1 cellular context compared by ENCODE assay signal in the genomic region with DNA sequence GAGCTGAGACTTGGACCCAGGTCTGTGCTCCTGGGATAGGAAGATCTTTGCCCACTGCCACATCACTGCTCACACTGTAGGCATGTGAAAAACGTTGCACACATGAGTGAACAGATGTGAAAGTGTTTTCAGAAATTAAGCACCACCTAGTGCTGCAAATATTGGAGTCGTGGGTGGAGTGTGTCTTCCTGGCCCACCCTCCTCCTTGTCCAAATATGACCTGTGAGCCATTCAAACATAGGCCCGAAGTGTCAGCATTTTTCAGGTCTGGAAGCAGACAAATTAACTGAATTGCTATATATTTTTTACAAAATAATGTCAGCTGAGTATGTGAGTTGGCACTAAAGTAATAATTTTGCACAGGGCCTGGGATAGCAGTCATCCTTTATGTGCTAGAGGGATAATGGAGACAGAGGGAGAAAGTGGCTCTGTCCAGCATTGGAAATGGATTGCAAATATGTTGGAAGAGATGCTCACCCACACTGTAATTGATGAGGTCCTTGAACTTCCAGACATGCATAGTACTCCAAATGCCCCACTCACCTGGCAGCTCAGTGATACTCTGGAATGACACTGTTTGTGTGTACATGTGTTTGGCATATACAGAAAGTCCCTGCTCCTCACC.
A peak's percentile ranks its signal among the peaks of the same experiment; 100 is the strongest.
TF ChIP-seq lines count a peak whose summit lies in the region.

No MANE protein-coding gene starts in this region.

TF ChIP-seq in HepG2, 621 proteins besides CTCF, POLR2A, EP300 and RAD21 (continued from another document):
- TF ChIP-seq, protein P1, sequence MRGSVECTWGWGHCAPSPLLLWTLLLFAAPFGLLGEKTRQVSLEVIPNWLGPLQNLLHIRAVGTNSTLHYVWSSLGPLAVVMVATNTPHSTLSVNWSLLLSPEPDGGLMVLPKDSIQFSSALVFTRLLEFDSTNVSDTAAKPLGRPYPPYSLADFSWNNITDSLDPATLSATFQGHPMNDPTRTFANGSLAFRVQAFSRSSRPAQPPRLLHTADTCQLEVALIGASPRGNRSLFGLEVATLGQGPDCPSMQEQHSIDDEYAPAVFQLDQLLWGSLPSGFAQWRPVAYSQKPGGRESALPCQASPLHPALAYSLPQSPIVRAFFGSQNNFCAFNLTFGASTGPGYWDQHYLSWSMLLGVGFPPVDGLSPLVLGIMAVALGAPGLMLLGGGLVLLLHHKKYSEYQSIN (CRISPR knock-in tag; IDR thresholded peaks at IDR 0.05; ENCODE audit: borderline replicate concordance): no peak
- TF ChIP-seq ZNF609 (CRISPR knock-in tag; IDR thresholded peaks at IDR 0.05; ENCODE audit: borderline replicate concordance) (peak; percentile 39; the same call in 1 of the 2 replicates), SKI (IDR thresholded peaks at IDR 0.05; ENCODE audit: partially characterized antibody) (no peak), ZNF276 (CRISPR knock-in tag; IDR thresholded peaks at IDR 0.05; ENCODE audit: low read depth) (no peak), ARNTL (CRISPR knock-in tag; IDR thresholded peaks at IDR 0.05) (no peak), BCL6 (CRISPR knock-in tag; IDR thresholded peaks at IDR 0.05) (no peak), PAXIP1 (CRISPR knock-in tag; conservative IDR thresholded peaks at IDR 0.05) (peak; percentile 28; the same call in 1 of the 2 replicates), CREBL2 (CRISPR knock-in tag; IDR thresholded peaks at IDR 0.05; ENCODE audit: borderline replicate concordance) (no peak), ZNF329 (CRISPR knock-in tag; IDR thresholded peaks at IDR 0.05; ENCODE audit: low read depth) (no peak), ZNF557 (CRISPR knock-in tag; IDR thresholded peaks at IDR 0.05) (no peak), ZNF281 (CRISPR knock-in tag; IDR thresholded peaks at IDR 0.05; ENCODE audit: borderline replicate concordance) (no peak)
- TF ChIP-seq, protein P2, sequence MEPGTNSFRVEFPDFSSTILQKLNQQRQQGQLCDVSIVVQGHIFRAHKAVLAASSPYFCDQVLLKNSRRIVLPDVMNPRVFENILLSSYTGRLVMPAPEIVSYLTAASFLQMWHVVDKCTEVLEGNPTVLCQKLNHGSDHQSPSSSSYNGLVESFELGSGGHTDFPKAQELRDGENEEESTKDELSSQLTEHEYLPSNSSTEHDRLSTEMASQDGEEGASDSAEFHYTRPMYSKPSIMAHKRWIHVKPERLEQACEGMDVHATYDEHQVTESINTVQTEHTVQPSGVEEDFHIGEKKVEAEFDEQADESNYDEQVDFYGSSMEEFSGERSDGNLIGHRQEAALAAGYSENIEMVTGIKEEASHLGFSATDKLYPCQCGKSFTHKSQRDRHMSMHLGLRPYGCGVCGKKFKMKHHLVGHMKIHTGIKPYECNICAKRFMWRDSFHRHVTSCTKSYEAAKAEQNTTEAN (CRISPR knock-in tag; conservative IDR thresholded peaks at IDR 0.05): 0 out of 2 replicates have a peak, but pooled peaks have one; percentile 51
- TF ChIP-seq, protein P3, sequence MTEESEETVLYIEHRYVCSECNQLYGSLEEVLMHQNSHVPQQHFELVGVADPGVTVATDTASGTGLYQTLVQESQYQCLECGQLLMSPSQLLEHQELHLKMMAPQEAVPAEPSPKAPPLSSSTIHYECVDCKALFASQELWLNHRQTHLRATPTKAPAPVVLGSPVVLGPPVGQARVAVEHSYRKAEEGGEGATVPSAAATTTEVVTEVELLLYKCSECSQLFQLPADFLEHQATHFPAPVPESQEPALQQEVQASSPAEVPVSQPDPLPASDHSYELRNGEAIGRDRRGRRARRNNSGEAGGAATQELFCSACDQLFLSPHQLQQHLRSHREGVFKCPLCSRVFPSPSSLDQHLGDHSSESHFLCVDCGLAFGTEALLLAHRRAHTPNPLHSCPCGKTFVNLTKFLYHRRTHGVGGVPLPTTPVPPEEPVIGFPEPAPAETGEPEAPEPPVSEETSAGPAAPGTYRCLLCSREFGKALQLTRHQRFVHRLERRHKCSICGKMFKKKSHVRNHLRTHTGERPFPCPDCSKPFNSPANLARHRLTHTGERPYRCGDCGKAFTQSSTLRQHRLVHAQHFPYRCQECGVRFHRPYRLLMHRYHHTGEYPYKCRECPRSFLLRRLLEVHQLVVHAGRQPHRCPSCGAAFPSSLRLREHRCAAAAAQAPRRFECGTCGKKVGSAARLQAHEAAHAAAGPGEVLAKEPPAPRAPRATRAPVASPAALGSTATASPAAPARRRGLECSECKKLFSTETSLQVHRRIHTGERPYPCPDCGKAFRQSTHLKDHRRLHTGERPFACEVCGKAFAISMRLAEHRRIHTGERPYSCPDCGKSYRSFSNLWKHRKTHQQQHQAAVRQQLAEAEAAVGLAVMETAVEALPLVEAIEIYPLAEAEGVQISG (CRISPR knock-in tag; IDR thresholded peaks at IDR 0.05): no peak
